Comparison of ENCODE assay signal across 11 cellular contexts in genomic region chr10:109996766-109997171, GRCh38. TPM values are rescaled to one million over a fixed set of nuclear protein-coding genes. Genes with fewer than 3 reads are reported as not detected.
DNase-seq lines count a peak whose midpoint lies in the region; ATAC-seq lines count a peak whose summit lies in the region.
"Had no signal": no experiment of that assay in that cellular context is flagged by ENCODE, and none has a peak within 500 bp of the region (broad histone marks: within the 10 kb centered on the region; RNA-seq: fewer than 3 reads in every experiment).

No MANE protein-coding gene starts in this region.

- H3K27ac Mint-ChIP-seq in effector memory CD8-positive, alpha-beta T cell: no peak overlapping the region
- H3K27ac Mint-ChIP-seq in activated CD8-positive, alpha-beta T cell treated with anti-CD3 and anti-CD28 coated beads, Interleukin-2, amount 10 ng/mL, durations not matched to agents 7 days and 5 days: no peak overlapping the region

- H3K4me3 ChIP-seq in mucosa of rectum (ENCODE audit: low read length in 2 of 2): peak overlapping the region; percentile 49 to 60
- H3K4me3 ChIP-seq: psoas muscle had no signal

- H3K9ac ChIP-seq in mucosa of rectum (ENCODE audit: low read depth in 1 of 2, low read length in 2 of 2): peak overlapping the region; percentile 57 to 63

- no peak for DNase-seq in effector memory CD8-positive, alpha-beta T cell
- DNase-seq in activated CD8-positive, alpha-beta T cell treated with anti-CD3 and anti-CD28 coated beads, Interleukin-2, amount 10 ng/mL, durations not matched to agents 7 days and 5 days: no peak
- DNase-seq in NCI-H524 (lab: John Stamatoyannopoulos, UW) (no peak), SW480 (ENCODE audit: low spot score) (no peak)
- DNase-seq: activated effector memory CD4-positive, alpha-beta T cell treated with Interleukin-2 at 50 U/mL for 16 hours; NCI-H446 treated with DMSO at 0.1 percent for 48 hours; psoas muscle had no signal

- CTCF ChIA-PET in activated CD8-positive, alpha-beta T cell treated with anti-CD3 and anti-CD28 coated beads, Interleukin-2, amount 10 ng/mL, durations not matched to agents 7 days and 5 days (lab: Charles Lee): interaction anchor here (1.0 kb wide), 1 partner anchor 18 kb away, joined by 5 read pairs; no protein-coding TSS in a partner anchor

- no peaks in the 10 kb centered on the region for H3K27me3 ChIP-seq in mucosa of rectum (ENCODE audit: control insufficient read depth in 2 of 2, insufficient read depth in 2 of 2, low read length in 2 of 2)

- no peaks in the 10 kb centered on the region for H3K36me3 ChIP-seq in mucosa of rectum (ENCODE audit: control insufficient read depth in 2 of 2, insufficient read depth in 2 of 2, low read length in 2 of 2)

- POLR2A ChIA-PET in activated CD8-positive, alpha-beta T cell treated with anti-CD3 and anti-CD28 coated beads, Interleukin-2, amount 10 ng/mL, durations not matched to agents 7 days and 5 days (lab: Charles Lee): no interaction called here

- ATAC-seq in GM18511 (IDR thresholded peaks at IDR 0.05; ENCODE audit: unreplicated experiment): peak; percentile 43
- peak; percentile 27 for ATAC-seq in GM21786 (IDR thresholded peaks at IDR 0.05; ENCODE audit: unreplicated experiment)
- peak; percentile 52 for ATAC-seq in HG03571 (IDR thresholded peaks at IDR 0.05; ENCODE audit: unreplicated experiment)
- no peak for ATAC-seq in effector memory CD8-positive, alpha-beta T cell (replicated peaks)
- no peak for ATAC-seq in activated CD8-positive, alpha-beta T cell treated with anti-CD3 and anti-CD28 coated beads, Interleukin-2, amount 10 ng/mL, durations not matched to agents 7 days and 5 days
- ATAC-seq: psoas muscle had no signal

- peak overlapping the region; percentile 88 to 89 for H3K27ac ChIP-seq in mucosa of rectum (ENCODE audit: low read depth in 2 of 2, low read length in 2 of 2)
- H3K27ac ChIP-seq: psoas muscle had no signal

- H3K9me3 ChIP-seq in mucosa of rectum (ENCODE audit: control insufficient read depth in 2 of 2, low read length in 2 of 2): no peaks in the 10 kb centered on the region
- H3K9me3 ChIP-seq: psoas muscle had no signal

- H3K27me3 Mint-ChIP-seq in effector memory CD8-positive, alpha-beta T cell: no peaks in the 10 kb centered on the region
- peaks cover 5% of the 10 kb centered on the region for H3K27me3 Mint-ChIP-seq in activated CD8-positive, alpha-beta T cell treated with anti-CD3 and anti-CD28 coated beads, Interleukin-2, amount 10 ng/mL, durations not matched to agents 7 days and 5 days (ENCODE audit: low read depth)

- no peaks in the 10 kb centered on the region for H3K9me3 Mint-ChIP-seq in effector memory CD8-positive, alpha-beta T cell
- no peaks in the 10 kb centered on the region for H3K9me3 Mint-ChIP-seq in activated CD8-positive, alpha-beta T cell treated with anti-CD3 and anti-CD28 coated beads, Interleukin-2, amount 10 ng/mL, durations not matched to agents 7 days and 5 days (ENCODE audit: insufficient read depth)

- H3K4me1 Mint-ChIP-seq in effector memory CD8-positive, alpha-beta T cell (ENCODE audit: low read depth in 2 of 2): peaks cover 2 to 3% of the 10 kb centered on the region in 2 donors
- H3K4me1 Mint-ChIP-seq in activated CD8-positive, alpha-beta T cell treated with anti-CD3 and anti-CD28 coated beads, Interleukin-2, amount 10 ng/mL, durations not matched to agents 7 days and 5 days (ENCODE audit: low read depth): no peaks in the 10 kb centered on the region

- H3K4me1 ChIP-seq in mucosa of rectum (ENCODE audit: control insufficient read depth in 2 of 2, insufficient read depth in 2 of 2, low read length in 2 of 2): peaks cover 32 to 35% of the 10 kb centered on the region in 2 donors
- H3K4me1 ChIP-seq: psoas muscle had no signal

- H3K36me3 Mint-ChIP-seq in effector memory CD8-positive, alpha-beta T cell (ENCODE audit: insufficient read depth): no peaks in the 10 kb centered on the region
- no peaks in the 10 kb centered on the region for H3K36me3 Mint-ChIP-seq in activated CD8-positive, alpha-beta T cell treated with anti-CD3 and anti-CD28 coated beads, Interleukin-2, amount 10 ng/mL, durations not matched to agents 7 days and 5 days (ENCODE audit: low read depth)

- H3K4me3 Mint-ChIP-seq in effector memory CD8-positive, alpha-beta T cell: no peak overlapping the region
- H3K4me3 Mint-ChIP-seq in activated CD8-positive, alpha-beta T cell treated with anti-CD3 and anti-CD28 coated beads, Interleukin-2, amount 10 ng/mL, durations not matched to agents 7 days and 5 days: no peak overlapping the region

RNA-seq across cellular contexts. Expression of gene ADD3, which starts 11.0 kb away (rescaled TPM):
- 100 to 1,000 TPM; 172 to 200 TPM for total RNA-seq in activated CD8-positive, alpha-beta T cell treated with anti-CD3 and anti-CD28 coated beads, Interleukin-2, amount 10 ng/mL, durations not matched to agents 7 days and 5 days

Comparison
In these comparisons a context has a peak if more than half of its experiments do, and no peak if none do; other contexts are left out.
1. ATAC-seq: peak in GM18511 (single experiment), GM21786 (single experiment) and HG03571 (single experiment); none in effector memory CD8-positive, alpha-beta T cell (single experiment) and activated CD8-positive, alpha-beta T cell treated with anti-CD3 and anti-CD28 coated beads, Interleukin-2, amount 10 ng/mL, durations not matched to agents 7 days and 5 days (single experiment).